In the genomic region with DNA sequence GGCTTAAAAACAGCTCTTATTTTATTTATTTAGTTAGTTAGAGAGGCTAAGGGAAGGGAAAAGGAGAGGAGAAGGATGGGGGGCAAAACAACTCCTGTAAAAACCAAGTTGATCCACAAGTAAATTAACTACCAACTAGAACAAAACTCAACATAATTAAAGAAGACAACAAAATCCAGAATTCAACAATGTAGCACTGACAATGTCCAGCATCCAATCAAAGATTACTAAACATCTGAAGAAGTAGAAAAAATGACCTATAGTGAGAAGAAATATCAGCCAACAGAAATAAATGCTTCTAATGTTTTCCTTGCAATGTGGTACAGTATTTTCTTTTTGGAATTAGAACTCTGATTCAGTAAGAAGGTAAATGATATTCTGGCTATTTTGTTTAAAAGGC, we compare ENCODE assay signal across 9 cellular contexts.
"Had no signal": no experiment of that assay in that cellular context is flagged by ENCODE, and none has a peak within 500 bp of the region (broad histone marks: within the 10 kb centered on the region; RNA-seq: fewer than 3 reads in every experiment).

No MANE protein-coding gene starts in this region.

- H3K36me3 ChIP-seq: WERI-Rb-1 had no signal

- ATAC-seq: activated CD4-positive, alpha-beta T cell treated with anti-CD3 and anti-CD28 coated beads for 36 hours; activated CD4-positive, CD25-positive, alpha-beta regulatory T cell treated with anti-CD3 and anti-CD28 coated beads, Interleukin-2, amount 50 U/mL, for 24 hours; activated CD8-positive, alpha-beta memory T cell treated with anti-CD3 and anti-CD28 coated beads, Interleukin-2, amount 10 ng/mL, durations not matched to agents 7 days and 5 days; activated CD8-positive, alpha-beta T cell treated with anti-CD3 and anti-CD28 coated beads for 36 hours; activated CD8-positive, alpha-beta T cell treated with anti-CD3 and anti-CD28 coated beads, Interleukin-2, amount 10 ng/mL, durations not matched to agents 7 days and 5 days; T-helper 17 cell; WTC11 had no signal

- H3K27ac ChIP-seq: VCaP, WERI-Rb-1 had no signal
